In the genomic region with DNA sequence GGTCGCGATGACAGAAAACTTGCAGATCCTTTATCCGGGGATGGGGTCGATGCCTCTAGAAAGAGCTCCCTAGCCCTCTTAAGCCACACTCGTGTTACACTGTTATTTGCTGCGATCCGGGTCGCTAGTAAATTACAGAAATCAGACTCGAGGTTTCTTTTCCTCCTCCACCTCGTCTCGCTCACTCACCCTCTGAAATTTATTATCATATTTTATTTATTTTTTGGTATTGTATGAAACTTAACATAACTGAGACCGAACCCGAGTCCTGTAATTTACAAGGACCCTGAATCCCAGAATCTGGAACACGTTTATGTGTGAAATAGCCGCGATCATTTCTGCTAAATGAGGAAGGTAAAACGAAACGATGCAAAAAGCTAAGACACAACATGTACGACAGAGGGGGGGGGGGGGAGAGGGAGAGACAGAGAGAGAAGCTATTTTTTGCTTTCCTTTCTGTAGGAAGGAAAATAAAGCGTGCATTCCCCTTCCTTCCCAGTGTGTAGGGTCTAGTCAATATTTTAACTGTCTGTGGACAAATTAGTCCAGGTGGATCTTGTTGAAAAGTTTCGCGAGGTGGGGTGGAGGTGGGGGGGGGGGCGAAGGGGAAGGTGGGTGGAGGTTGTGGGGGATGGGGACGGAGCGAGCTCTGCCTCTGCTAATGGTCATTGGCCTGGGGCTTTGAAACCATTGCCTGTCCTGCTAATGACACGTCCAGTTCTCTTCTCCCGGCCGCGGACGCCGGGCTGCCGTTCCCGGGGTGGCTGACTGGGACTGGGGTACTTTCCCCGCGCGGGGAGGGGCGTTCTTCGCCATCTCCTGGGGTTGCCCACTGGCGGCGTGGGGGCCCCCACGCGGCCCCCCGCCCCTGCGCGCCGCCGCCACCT, we compare ENCODE assay signal across 8 cellular contexts. TPM values are rescaled to one million over a fixed set of nuclear protein-coding genes. Genes with fewer than 3 reads are reported as not detected.
DNase-seq lines count a peak whose midpoint lies in the region; ATAC-seq and TF ChIP-seq lines count a peak whose summit lies in the region.

No MANE protein-coding gene starts in this region.

- H3K9me3 ChIP-seq in RWPE2 (ENCODE audit: severe bottlenecking), result no peaks in the 10 kb centered on the region
- no peaks in the 10 kb centered on the region for H3K9me3 ChIP-seq in neural progenitor cell (ENCODE audit: low read depth)
- H3K9me3 ChIP-seq in tibial artery, result no peaks in the 10 kb centered on the region

- ATAC-seq in GM23338 (no peak; the same call in 1 of the 3 replicates), RWPE2 (ENCODE audit: low read depth) (peak; percentile 14; the same call in 1 of the 3 replicates), GM21515 (IDR thresholded peaks at IDR 0.05; ENCODE audit: unreplicated experiment) (no peak)

- H3K79me2 ChIP-seq in GM23338 (replicated peaks; ENCODE audit: insufficient read depth), result peaks cover 45% of the 10 kb centered on the region
- H3K79me2 ChIP-seq in neural progenitor cell (ENCODE audit: low read depth), result peaks cover 63% of the 10 kb centered on the region

- no peaks in the 10 kb centered on the region for H3F3A ChIP-seq in GM23338 (replicated peaks; ENCODE audit: low read depth)
- H3F3A ChIP-seq in neural progenitor cell (ENCODE audit: low read depth), result peaks cover 14% of the 10 kb centered on the region

- H3K4me3 Mint-ChIP-seq in GM23338, result peak overlapping the region; percentile 94
- H3K4me3 Mint-ChIP-seq in neural progenitor cell, result peak overlapping the region; percentile 99

- intact Hi-C loops in tibial artery (cut with DNase I; ENCODE audit: low total_unique reads), result loop anchor here (1.0 to 10.0 kb wide), 2 partner anchors 93 to 250 kb away; no protein-coding TSS in a partner anchor

- H3K4me1 ChIP-seq in GM23338 (ENCODE audit: insufficient read depth) (peaks cover 6% of the 10 kb centered on the region), RWPE2 (ENCODE audit: insufficient read depth, poor library complexity, severe bottlenecking) (peaks cover 11% of the 10 kb centered on the region), neural progenitor cell (peaks cover 5% of the 10 kb centered on the region), tibial artery (peaks cover 0 to 21% (median 8%) of the 10 kb centered on the region in 4 donors)

- H3K27ac Mint-ChIP-seq in GM23338, result no peak overlapping the region
- H3K27ac Mint-ChIP-seq in neural progenitor cell, result peak overlapping the region; percentile 88

- H3K36me3 ChIP-seq in GM23338 (ENCODE audit: insufficient read depth), result peaks cover 4% of the 10 kb centered on the region; the same call in 1 of the 2 replicates
- peaks cover 23% of the 10 kb centered on the region for H3K36me3 ChIP-seq in RWPE2 (ENCODE audit: low read depth)
- H3K36me3 ChIP-seq in neural progenitor cell, result peaks cover 6% of the 10 kb centered on the region
- no peaks in the 10 kb centered on the region for H3K36me3 ChIP-seq in tibial artery

- peak overlapping the region; percentile 68 for H3K9ac ChIP-seq in neural progenitor cell

- H3K27me3 ChIP-seq in GM23338 (ENCODE audit: insufficient read depth) (peaks cover 16% of the 10 kb centered on the region), RWPE2 (ENCODE audit: insufficient read depth, poor library complexity, severe bottlenecking) (no peaks in the 10 kb centered on the region), neural progenitor cell (no peaks in the 10 kb centered on the region), tibial artery (no peaks in the 10 kb centered on the region)

- no peaks in the 10 kb centered on the region for H3K9me2 ChIP-seq in GM23338 (ENCODE audit: insufficient read depth)

- H3K27me3 Mint-ChIP-seq in GM23338 (ENCODE audit: insufficient read depth, low read depth, poor library complexity), result peaks cover 11% of the 10 kb centered on the region
- H3K27me3 Mint-ChIP-seq in neural progenitor cell (ENCODE audit: insufficient read depth, low read depth), result peaks cover 10% of the 10 kb centered on the region

- peak overlapping the region; percentile 92 for H3K4me3 ChIP-seq in GM23338
- H3K4me3 ChIP-seq in RWPE2 (ENCODE audit: severe bottlenecking), result peak overlapping the region; percentile 91
- peak overlapping the region; percentile 95 for H3K4me3 ChIP-seq in neural progenitor cell
- H3K4me3 ChIP-seq in tibial artery, result peak overlapping the region; percentile 68 to 97

- H3K9me3 Mint-ChIP-seq in GM23338, result no peaks in the 10 kb centered on the region
- H3K9me3 Mint-ChIP-seq in neural progenitor cell, result no peaks in the 10 kb centered on the region

- peak overlapping the region; percentile 93 for H2AFZ ChIP-seq in GM23338
- H2AFZ ChIP-seq in neural progenitor cell (replicated peaks), result peak overlapping the region; percentile 99

- H3K4me1 Mint-ChIP-seq in GM23338 (peaks cover 12% of the 10 kb centered on the region; the same call in 2 of the 3 replicates), neural progenitor cell (peaks cover 21% of the 10 kb centered on the region)

- H4K20me1 ChIP-seq in GM23338 (replicated peaks; ENCODE audit: insufficient read depth) (peaks cover 16% of the 10 kb centered on the region), neural progenitor cell (ENCODE audit: low read depth) (peaks cover 41% of the 10 kb centered on the region)

- peak; percentile 52 for DNase-seq in AG08396 (ENCODE audit: low spot score)
- peak; percentile 59 for DNase-seq in GM23338 (ENCODE audit: low spot score)
- DNase-seq in RWPE2 (ENCODE audit: low spot score), result peak; percentile 71
- DNase-seq in activated naive CD4-positive, alpha-beta T cell treated with Interleukin-2 at 50 U/mL for 16 hours, result peak; percentile 52
- DNase-seq in germinal center (ENCODE audit: low spot score), result peak; percentile 20
- DNase-seq in neural progenitor cell (ENCODE audit: low spot score), result peak; percentile 76
- DNase-seq in tibial artery, result peak; percentile 67 to 82

- no peak overlapping the region for H3K27ac ChIP-seq in GM23338 (ENCODE audit: low read depth)
- H3K27ac ChIP-seq in RWPE2 (ENCODE audit: poor library complexity, severe bottlenecking), result peak overlapping the region; percentile 89
- H3K27ac ChIP-seq in neural progenitor cell, result peak overlapping the region; percentile 76
- peak overlapping the region; percentile 95 to 96 for H3K27ac ChIP-seq in tibial artery

- H3K4me2 ChIP-seq in GM23338 (peak overlapping the region; percentile 97), neural progenitor cell (peak overlapping the region; percentile 91)

- H3K36me3 Mint-ChIP-seq in GM23338 (ENCODE audit: low read depth), result peaks cover 16% of the 10 kb centered on the region
- H3K36me3 Mint-ChIP-seq in neural progenitor cell, result peaks cover 10% of the 10 kb centered on the region

- no peak for TF ChIP-seq CTCF in GM23338 (conservative IDR thresholded peaks at IDR 0.05; ENCODE audit: low read depth in 2 of 2)
- TF ChIP-seq CTCF in RWPE2 (IDR thresholded peaks at IDR 0.05; ENCODE audit: poor library complexity, severe bottlenecking), result no peak
- no peak for TF ChIP-seq CTCF in neural progenitor cell (IDR thresholded peaks at IDR 0.05)
- no peak for TF ChIP-seq CTCF in tibial artery (IDR thresholded peaks at IDR 0.05)

TF ChIP-seq in GM23338, 12 proteins besides CTCF, POLR2A, EP300 and RAD21 (continues in another document):
- no peak for TF ChIP-seq STAT1 (IDR thresholded peaks at IDR 0.05; ENCODE audit: unreplicated experiment)

RNA-seq across cellular contexts. Expression of gene BBX, which starts 1.7 kb away (rescaled TPM):
- total RNA-seq in GM23338 (2014; rRNA removed; shearing (Covaris generic)), result 35.2 and 82.2 TPM in 2 replicates
- polyA plus RNA-seq in GM23338 (2016; fragmentation: Nextera tagmentation; extraction: Ambion mirVana), result 33.2 and 44.1 TPM in 2 replicates
- total RNA-seq in neural progenitor cell (ENCODE audit: low replicate concordance), result 66.1 and 110 TPM in 2 replicates

Comparison
In these comparisons a context has a peak if more than half of its experiments do, and no peak if none do; other contexts are left out.
1. DNase-seq: peak in every context shown above with its lines; median percentile 76 in neural progenitor cell; 74 in tibial artery; 71 in RWPE2; 59 in GM23338; 52 in AG08396; 52 in activated naive CD4-positive, alpha-beta T cell treated with Interleukin-2 at 50 U/mL for 16 hours; 20 in germinal center.